10 cellular contexts compared by ENCODE assay signal in genomic region chr10:88117227-88117626, GRCh38.
A peak's percentile ranks its signal among the peaks of the same experiment; 100 is the strongest.
DNase-seq lines count a peak whose midpoint lies in the region; ATAC-seq and TF ChIP-seq lines count a peak whose summit lies in the region.
"Had no signal": no experiment of that assay in that cellular context is flagged by ENCODE, and none has a peak within 500 bp of the region (broad histone marks: within the 10 kb centered on the region; RNA-seq: fewer than 3 reads in every experiment).

No MANE protein-coding gene starts in this region.

- H3K9ac ChIP-seq in colonic mucosa (ENCODE audit: low read depth in 2 of 2, low read length in 2 of 2) = no peak overlapping the region

- peak; percentile 25 for DNase-seq in NB4 (ENCODE audit: low read depth)
- DNase-seq in amniotic epithelial cell (ENCODE audit: low read depth) = peak; percentile 37
- peak; percentile 20 to 44 for DNase-seq in stimulated activated CD8-positive, alpha-beta memory T cell treated with anti-CD3 and anti-CD28 coated beads, Interleukin-15, amount 100 ng/mL, for 4 hours (ENCODE audit: low read depth in 2 of 2)
- no peak for DNase-seq in colonic mucosa
- no peak for DNase-seq in Peyer's patch
- DNase-seq in cerebellar nuclear complex (lab: John Stamatoyannopoulos, UW) = no peak

- peak; percentile 46 for ATAC-seq in GM19351 (IDR thresholded peaks at IDR 0.05; ENCODE audit: unreplicated experiment)
- no peak for ATAC-seq in HG03460 (IDR thresholded peaks at IDR 0.05; ENCODE audit: unreplicated experiment)
- ATAC-seq: left lobe of liver had no signal

- H3K4me3 ChIP-seq in NB4 (ENCODE audit: low read depth, low read length) = no peak overlapping the region
- H3K4me3 ChIP-seq in colonic mucosa = no peak overlapping the region
- H3K4me3 ChIP-seq in Peyer's patch = no peak overlapping the region
- H3K4me3 ChIP-seq: prostate gland had no signal

- no peak overlapping the region for H3K27ac ChIP-seq in colonic mucosa
- H3K27ac ChIP-seq in Peyer's patch = peak overlapping the region in 1 of 4 donors; percentile 43
- H3K27ac ChIP-seq: prostate gland had no signal

- H3K4me1 ChIP-seq in colonic mucosa = no peaks in the 10 kb centered on the region
- H3K4me1 ChIP-seq in Peyer's patch = peaks cover 0 to 8% (median 3%) of the 10 kb centered on the region in 4 donors
- H3K4me1 ChIP-seq: prostate gland had no signal

- no peaks in the 10 kb centered on the region for H3K9me3 ChIP-seq in colonic mucosa
- no peaks in the 10 kb centered on the region for H3K9me3 ChIP-seq in Peyer's patch
- H3K9me3 ChIP-seq: prostate gland had no signal

- H3K27me3 ChIP-seq in colonic mucosa (no peaks in the 10 kb centered on the region), Peyer's patch (no peaks in the 10 kb centered on the region)

- intact Hi-C loops in colonic mucosa (cut with DNase I) = loop anchor here (10.0 kb wide), 1 partner anchor 268 kb away; no protein-coding TSS in a partner anchor

- no peak for TF ChIP-seq CTCF in NB4 (IDR thresholded peaks at IDR 0.05; ENCODE audit: low read depth, low read length)
- no peak for TF ChIP-seq CTCF in colonic mucosa (IDR thresholded peaks at IDR 0.05)
- TF ChIP-seq CTCF in Peyer's patch (IDR thresholded peaks at IDR 0.05) = no peak

- H3K36me3 ChIP-seq in colonic mucosa (no peaks in the 10 kb centered on the region), Peyer's patch (no peaks in the 10 kb centered on the region)
- H3K36me3 ChIP-seq: prostate gland had no signal

- TF ChIP-seq POLR2A in NB4 (IDR thresholded peaks at IDR 0.05; ENCODE audit: extremely low read depth, insufficient read length) (no peak), Peyer's patch (IDR thresholded peaks at IDR 0.05) (no peak)

Comparison
In these comparisons a context has a peak if more than half of its experiments do, and no peak if none do; other contexts are left out.
1. DNase-seq: peak in NB4 (single experiment), amniotic epithelial cell (single experiment) and stimulated activated CD8-positive, alpha-beta memory T cell treated with anti-CD3 and anti-CD28 coated beads, Interleukin-15, amount 100 ng/mL, for 4 hours (2 of 2); none in colonic mucosa (single experiment), Peyer's patch (0 of 3) and cerebellar nuclear complex (0 of 2).